13 cellular contexts compared by ENCODE assay signal in the genomic region with DNA sequence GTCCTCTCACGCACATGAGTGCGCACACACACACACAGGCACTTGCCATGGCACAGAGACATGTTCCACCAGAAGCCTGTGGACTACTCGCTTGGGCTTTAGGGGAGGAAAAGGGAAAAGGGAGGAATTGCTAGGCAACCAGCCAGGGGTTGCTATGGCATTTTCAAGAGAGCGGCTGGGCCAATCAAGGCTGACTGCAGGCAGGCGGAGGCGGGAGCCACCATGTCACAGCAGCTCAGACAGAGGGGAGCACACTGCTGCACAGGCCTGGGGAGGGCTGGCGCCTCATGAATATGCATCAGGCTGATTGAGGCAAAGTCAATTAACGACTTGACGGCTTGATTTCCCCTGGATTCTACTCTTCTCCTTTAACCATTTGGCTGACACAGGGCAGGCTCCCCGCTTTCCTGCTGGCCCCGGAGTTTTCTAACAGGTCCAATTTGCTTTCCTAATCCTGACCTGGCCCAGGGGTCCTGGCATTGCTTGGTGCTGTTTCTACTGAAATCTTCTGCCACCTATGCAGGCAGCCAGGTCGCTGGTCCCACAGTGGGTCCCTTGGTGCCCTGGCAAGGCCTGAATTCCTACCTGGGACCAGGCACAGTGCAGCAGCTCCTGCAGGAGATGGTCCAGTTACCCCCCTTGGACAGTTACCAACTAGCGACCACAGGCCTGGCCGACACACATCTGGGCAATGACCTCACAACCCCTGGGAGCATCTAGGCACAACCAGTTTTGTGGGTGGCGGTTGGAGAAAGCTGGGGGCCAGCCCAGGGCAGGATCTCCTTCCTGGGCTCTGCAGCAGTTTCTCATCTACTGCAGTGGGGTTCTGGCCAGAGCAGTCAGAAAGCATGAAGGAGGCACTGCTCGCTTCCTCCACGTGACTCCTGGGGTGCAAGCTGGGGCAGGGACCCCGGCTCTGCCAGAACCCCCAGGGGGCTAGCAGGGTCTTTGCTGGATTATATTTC. TPM values are rescaled to one million over a fixed set of nuclear protein-coding genes. Genes with fewer than 3 reads are reported as not detected.
DNase-seq lines count a peak whose midpoint lies in the region; ATAC-seq and TF ChIP-seq lines count a peak whose summit lies in the region.
"Had no signal": no experiment of that assay in that cellular context is flagged by ENCODE, and none has a peak within 500 bp of the region (broad histone marks: within the 10 kb centered on the region; RNA-seq: fewer than 3 reads in every experiment).

No MANE protein-coding gene starts in this region.

- no peak overlapping the region for H2AFZ ChIP-seq in neural progenitor cell (replicated peaks)
- H2AFZ ChIP-seq in OCI-LY7 (ENCODE audit: low read length), result no peak overlapping the region

- H3K79me2 ChIP-seq in neural progenitor cell (ENCODE audit: low read depth) (no peaks in the 10 kb centered on the region), OCI-LY7 (ENCODE audit: insufficient read depth, low read depth, low read length) (no peaks in the 10 kb centered on the region)

- H3K4me1 ChIP-seq in neural progenitor cell (peaks cover 9% of the 10 kb centered on the region), OCI-LY7 (ENCODE audit: insufficient read depth, low read length, poor library complexity, severe bottlenecking) (no peaks in the 10 kb centered on the region)
- H3K4me1 ChIP-seq: esophagus muscularis mucosa had no signal

- no peaks in the 10 kb centered on the region for H3K9me2 ChIP-seq in OCI-LY7 (ENCODE audit: insufficient read depth, low read length)

- H3K27ac ChIP-seq in neural progenitor cell (no peak overlapping the region), OCI-LY7 (ENCODE audit: low read depth, low read length, poor library complexity, severe bottlenecking) (no peak overlapping the region)
- H3K27ac ChIP-seq: esophagus muscularis mucosa had no signal

- no peak overlapping the region for H3K27ac Mint-ChIP-seq in chondrocyte (ENCODE audit: unreplicated experiment)
- peak overlapping the region; percentile 64 for H3K27ac Mint-ChIP-seq in neural progenitor cell
- no peak overlapping the region for H3K27ac Mint-ChIP-seq in activated naive CD4-positive, alpha-beta T cell treated with anti-CD3 and anti-CD28 coated beads, Interleukin-2, amount 50 U/mL, for 72 hours
- H3K27ac Mint-ChIP-seq: activated CD8-positive, alpha-beta memory T cell treated with anti-CD3 and anti-CD28 coated beads, Interleukin-2, amount 10 ng/mL, durations not matched to agents 7 days and 5 days; B cell had no signal

- H3K36me3 ChIP-seq in neural progenitor cell (no peaks in the 10 kb centered on the region), OCI-LY7 (ENCODE audit: insufficient read depth, low read length) (no peaks in the 10 kb centered on the region)
- H3K36me3 ChIP-seq: esophagus muscularis mucosa had no signal

- no peaks in the 10 kb centered on the region for H3K36me3 Mint-ChIP-seq in chondrocyte (ENCODE audit: low read depth)
- H3K36me3 Mint-ChIP-seq in neural progenitor cell, result no peaks in the 10 kb centered on the region
- H3K36me3 Mint-ChIP-seq in activated naive CD4-positive, alpha-beta T cell treated with anti-CD3 and anti-CD28 coated beads, Interleukin-2, amount 50 U/mL, for 72 hours, result no peaks in the 10 kb centered on the region
- H3K36me3 Mint-ChIP-seq: activated CD8-positive, alpha-beta memory T cell treated with anti-CD3 and anti-CD28 coated beads, Interleukin-2, amount 10 ng/mL, durations not matched to agents 7 days and 5 days had no signal

- H3K4me3 ChIP-seq in neural progenitor cell (no peak overlapping the region), OCI-LY7 (ENCODE audit: low read depth, low read length, poor library complexity, severe bottlenecking) (no peak overlapping the region)
- H3K4me3 ChIP-seq: esophagus muscularis mucosa had no signal

- H3K9me3 ChIP-seq in neural progenitor cell (ENCODE audit: low read depth) (no peaks in the 10 kb centered on the region), OCI-LY7 (ENCODE audit: low read length) (no peaks in the 10 kb centered on the region)
- H3K9me3 ChIP-seq: esophagus muscularis mucosa had no signal

- peaks cover 30% of the 10 kb centered on the region for H3K27me3 Mint-ChIP-seq in chondrocyte (ENCODE audit: low read depth)
- H3K27me3 Mint-ChIP-seq in neural progenitor cell (ENCODE audit: insufficient read depth, low read depth), result peaks cover 14% of the 10 kb centered on the region
- H3K27me3 Mint-ChIP-seq: activated CD8-positive, alpha-beta memory T cell treated with anti-CD3 and anti-CD28 coated beads, Interleukin-2, amount 10 ng/mL, durations not matched to agents 7 days and 5 days had no signal

- peaks cover 2% of the 10 kb centered on the region for H3F3A ChIP-seq in neural progenitor cell (ENCODE audit: low read depth)

- no peaks in the 10 kb centered on the region for H3K4me1 Mint-ChIP-seq in chondrocyte (ENCODE audit: low read depth)
- peaks cover 34% of the 10 kb centered on the region for H3K4me1 Mint-ChIP-seq in neural progenitor cell
- H3K4me1 Mint-ChIP-seq: activated CD8-positive, alpha-beta memory T cell treated with anti-CD3 and anti-CD28 coated beads, Interleukin-2, amount 10 ng/mL, durations not matched to agents 7 days and 5 days; B cell had no signal

- no peaks in the 10 kb centered on the region for H3K27me3 ChIP-seq in neural progenitor cell

- ATAC-seq in HG03342 (IDR thresholded peaks at IDR 0.05; ENCODE audit: unreplicated experiment), result no peak
- no peak for ATAC-seq in activated naive CD4-positive, alpha-beta T cell treated with anti-CD3 and anti-CD28 coated beads, Interleukin-2, amount 50 U/mL, for 72 hours
- ATAC-seq: activated CD8-positive, alpha-beta memory T cell treated with anti-CD3 and anti-CD28 coated beads, Interleukin-2, amount 10 ng/mL, durations not matched to agents 7 days and 5 days had no signal

- CTCF ChIA-PET in OCI-LY7 (lab: Charles Lee; ENCODE audit: unreplicated experiment), result no interaction called here

- H3K4me3 Mint-ChIP-seq in chondrocyte (ENCODE audit: unreplicated experiment), result no peak overlapping the region
- H3K4me3 Mint-ChIP-seq in neural progenitor cell, result peak overlapping the region; percentile 17
- H3K4me3 Mint-ChIP-seq: activated CD8-positive, alpha-beta memory T cell treated with anti-CD3 and anti-CD28 coated beads, Interleukin-2, amount 10 ng/mL, durations not matched to agents 7 days and 5 days; B cell had no signal

- H4K20me1 ChIP-seq in neural progenitor cell (ENCODE audit: low read depth), result no peaks in the 10 kb centered on the region
- H4K20me1 ChIP-seq in OCI-LY7 (ENCODE audit: insufficient read depth, low read length), result no peaks in the 10 kb centered on the region

- peak; percentile 16 for DNase-seq in DMS 273 treated with DMSO at 0.1 percent for 48 hours (lab: John Stamatoyannopoulos, UW)
- DNase-seq in NCI-H1417 (lab: John Stamatoyannopoulos, UW), result peak in 2 of 3 experiments; percentile 58 to 83
- DNase-seq in chondrocyte (ENCODE audit: low spot score), result peak; percentile 44
- DNase-seq in neural progenitor cell (ENCODE audit: low spot score), result peak; percentile 74
- DNase-seq in OCI-LY7 (ENCODE audit: low spot score), result no peak
- no peak for DNase-seq in activated naive CD4-positive, alpha-beta T cell treated with anti-CD3 and anti-CD28 coated beads, Interleukin-2, amount 50 U/mL, for 72 hours (ENCODE audit: low spot score in 2 of 2)
- DNase-seq: activated CD8-positive, alpha-beta memory T cell treated with anti-CD3 and anti-CD28 coated beads, Interleukin-2, amount 10 ng/mL, durations not matched to agents 7 days and 5 days; activated effector memory CD4-positive, alpha-beta T cell treated with anti-CD3 and anti-CD28 coated beads, Interleukin-2, amount 50 U/mL, for 16 hours; NCI-H2171 treated with DMSO at 0.1 percent for 48 hours; stimulated activated CD4-positive, alpha-beta T cell treated with anti-CD3 and anti-CD28 coated beads, Interleukin-4, amount 100 ng/mL, for 4 hours had no signal

- H3K9me3 Mint-ChIP-seq in chondrocyte (ENCODE audit: low read depth) (no peaks in the 10 kb centered on the region), neural progenitor cell (no peaks in the 10 kb centered on the region)
- H3K9me3 Mint-ChIP-seq in activated naive CD4-positive, alpha-beta T cell treated with anti-CD3 and anti-CD28 coated beads, Interleukin-2, amount 50 U/mL, for 72 hours, result no peaks in the 10 kb centered on the region

- no peak overlapping the region for H3K9ac ChIP-seq in neural progenitor cell

- POLR2A ChIA-PET in OCI-LY7 (lab: Charles Lee), result no interaction called here

- BruUV-seq in OCI-LY7 (replicated peaks; lab: Mats Ljungman, UMichigan), result no TSS peak

- TF ChIP-seq CTCF in chondrocyte (IDR thresholded peaks at IDR 0.05) (no peak), neural progenitor cell (IDR thresholded peaks at IDR 0.05) (no peak), OCI-LY7 (conservative IDR thresholded peaks at IDR 0.05; ENCODE audit: low read length) (no peak)

- H3K4me2 ChIP-seq in neural progenitor cell, result peak overlapping the region; percentile 45
- no peak overlapping the region for H3K4me2 ChIP-seq in OCI-LY7 (ENCODE audit: low read length)

- intact Hi-C loops in OCI-LY7 (cut with micrococcal nuclease; ENCODE audit: unreplicated experiment), result no loop called here

RNA-seq across cellular contexts. Expression of gene YTHDF1, which starts 52.1 kb away (rescaled TPM):
- total RNA-seq in chondrocyte (39.1 to 43.6 TPM (median 41.3 TPM) in 3 replicates), neural progenitor cell (ENCODE audit: low replicate concordance) (26.8 and 28.1 TPM in 2 replicates), OCI-LY7 (2022) (42.3 and 42.7 TPM in 2 replicates)
- 26.7 and 31.3 TPM in 2 replicates for total RNA-seq in OCI-LY7 (2014; rRNA removed; shearing (Covaris generic))
- total RNA-seq in activated naive CD4-positive, alpha-beta T cell treated with anti-CD3 and anti-CD28 coated beads, Interleukin-2, amount 50 U/mL, for 72 hours, result 10 to 100 TPM; 34.7 to 39.1 TPM

Comparison
In these comparisons a context has a peak if more than half of its experiments do, and no peak if none do; other contexts are left out.
1. DNase-seq: peak in DMS 273 treated with DMSO at 0.1 percent for 48 hours (single experiment), NCI-H1417 (2 of 3), chondrocyte (single experiment) and neural progenitor cell (single experiment); none in OCI-LY7 (single experiment) and activated naive CD4-positive, alpha-beta T cell treated with anti-CD3 and anti-CD28 coated beads, Interleukin-2, amount 50 U/mL, for 72 hours (0 of 2).